8 cellular contexts compared by ENCODE assay signal in genomic region chr14:106790189-106791036, GRCh38.
DNase-seq lines count a peak whose midpoint lies in the region; ATAC-seq, FAIRE-seq and TF ChIP-seq lines count a peak whose summit lies in the region.

No MANE protein-coding gene starts in this region.

- in situ Hi-C loops in K562 (cut with MboI), result no loop called here

- H3K27me3 ChIP-seq in MM.1S (replicated peaks; ENCODE audit: insufficient read depth, low read length) (no peaks in the 10 kb centered on the region), K562 (ENCODE audit: control insufficient read depth in 2 of 2, insufficient read depth in 2 of 2, low read length in 2 of 2) (no peaks in the 10 kb centered on the region)

- H3K4me1 ChIP-seq in MM.1S (ENCODE audit: low read length) (no peaks in the 10 kb centered on the region), K562 (replicated peaks in 1 of 2; ENCODE audit: control insufficient read depth in 2 of 2, insufficient read depth in 2 of 2, low read length in 2 of 2) (no peaks in the 10 kb centered on the region)

- TF ChIP-seq POLR2A in K562 (conservative IDR thresholded peaks at IDR 0.05), result no peak

- 1% methylated on average over 15 of the region's 17 CpGs for WGBS in K562 (ENCODE audit: insufficient coverage, low coverage, missing lambda C conversion rate)

- intact Hi-C loops in K562 (cut with micrococcal nuclease), result no loop called here

- BruUV-seq in K562 (replicated peaks; lab: Mats Ljungman, UMichigan), result no TSS peak

- H3K9me3 ChIP-seq in MM.1S (replicated peaks; ENCODE audit: insufficient read depth, low read length), result no peaks in the 10 kb centered on the region
- no peaks in the 10 kb centered on the region for H3K9me3 ChIP-seq in K562 (replicated peaks; ENCODE audit: control insufficient read depth, insufficient read depth, low read depth, low read length)

- ATAC-seq in K562 (peak; percentile 40; the same call in 1 of the 3 replicates), GM18519 (IDR thresholded peaks at IDR 0.05; ENCODE audit: low FRiP score, unreplicated experiment) (no peak)

- no peak for TF ChIP-seq EP300 in K562 (IDR thresholded peaks at IDR 0.05; ENCODE audit: low read length)

- no peaks in the 10 kb centered on the region for H3K9me1 ChIP-seq in K562 (ENCODE audit: control insufficient read depth, insufficient read depth, low read length)

- H4K20me1 ChIP-seq in MM.1S (ENCODE audit: insufficient read depth, low read length), result no peaks in the 10 kb centered on the region
- H4K20me1 ChIP-seq in K562 (replicated peaks; ENCODE audit: control insufficient read depth, insufficient read depth, low read length), result no peaks in the 10 kb centered on the region

- H3K9me2 ChIP-seq in MM.1S (replicated peaks; ENCODE audit: insufficient read depth, low read length), result no peaks in the 10 kb centered on the region

- FAIRE-seq in K562 (lab: Jason Lieb, UNC), result no peak

- peak in 1 of 2 experiments; percentile 14; a peak in 1 of 4 replicates for TF ChIP-seq RAD21 in K562 (CRISPR knock-in tag; conservative IDR thresholded peaks at IDR 0.05 in 1 of 2, IDR thresholded peaks at IDR 0.05 in 1 of 2)

- H3K79me2 ChIP-seq in MM.1S (ENCODE audit: low read length) (no peaks in the 10 kb centered on the region), K562 (ENCODE audit: control insufficient read depth, insufficient read depth, low read length) (no peaks in the 10 kb centered on the region)

- no peaks in the 10 kb centered on the region for H3F3A ChIP-seq in MM.1S (ENCODE audit: insufficient read depth, low read length)

- H3K27ac ChIP-seq in MM.1S (ENCODE audit: low read length), result no peak overlapping the region
- H3K27ac ChIP-seq in K562 (ENCODE audit: extremely low read depth, low read depth, low read length), result no peak overlapping the region

- H2AFZ ChIP-seq in MM.1S (ENCODE audit: low read length), result no peak overlapping the region
- no peak overlapping the region for H2AFZ ChIP-seq in K562 (ENCODE audit: low read depth, low read length)

- no peak overlapping the region for H3K4me2 ChIP-seq in MM.1S (ENCODE audit: low read depth, low read length)
- no peak overlapping the region for H3K4me2 ChIP-seq in K562 (ENCODE audit: insufficient read depth, low read length)

- DNase-seq in MM.1S, result peak; percentile 71
- DNase-seq in T-helper 22 cell (ENCODE audit: low read depth), result peak; percentile 24
- peak; percentile 12 to 42 (median 32) for DNase-seq in K562 (ENCODE audit: extremely low read depth in 1 of 4, low spot score in 3 of 4)
- peak; percentile 13 to 29 for DNase-seq in lung microvascular endothelial cell (ENCODE audit: low read depth in 2 of 2)
- peak; percentile 43 to 67 (median 48) for DNase-seq in stimulated activated naive CD4-positive, alpha-beta T cell (lab: John Stamatoyannopoulos, UW)
- DNase-seq in cortex of kidney (lab: John Stamatoyannopoulos, UW), result no peak

- no peak overlapping the region for H3K9ac ChIP-seq in MM.1S (ENCODE audit: low read length)
- no peak overlapping the region for H3K9ac ChIP-seq in K562 (ENCODE audit: insufficient read depth in 1 of 2, low read depth in 2 of 2, low read length in 2 of 2)

- POLR2A ChIA-PET in K562 (lab: Yijun Ruan, JAX), result no interaction called here

- CTCF ChIA-PET in K562 (lab: Yijun Ruan, JAX; ENCODE audit: low intra/inter-chr PET ratio), result no interaction called here

- H3K4me3 ChIP-seq in MM.1S (ENCODE audit: low read length) (no peak overlapping the region), K562 (no peak overlapping the region)

- TF ChIP-seq CTCF in GM12874 (IDR thresholded peaks at IDR 0.05; ENCODE audit: insufficient read depth, low read depth, low read length), result peak; percentile 93
- peak; percentile 66 for TF ChIP-seq CTCF in MM.1S (IDR thresholded peaks at IDR 0.05; ENCODE audit: low read length)
- TF ChIP-seq CTCF in K562 (IDR thresholded peaks at IDR 0.05 in 2 of 3, conservative IDR thresholded peaks at IDR 0.05 in 1 of 3; ENCODE audit: insufficient read depth in 2 of 3, low read depth in 1 of 3, low read length in 3 of 3), result peak; percentile 40 to 53 (median 45)

- H3K36me3 ChIP-seq in MM.1S (replicated peaks; ENCODE audit: insufficient read depth, low read length) (no peaks in the 10 kb centered on the region), K562 (ENCODE audit: control insufficient read depth, insufficient read depth, low read length) (no peaks in the 10 kb centered on the region)

TF ChIP-seq in K562, 482 proteins besides CTCF, POLR2A, EP300 and RAD21:
- no peak for TF ChIP-seq BRF1 (IDR thresholded peaks at IDR 0.05; ENCODE audit: borderline replicate concordance, extremely low read depth, insufficient read length)
